Comparison of ENCODE assay signal across 18 cellular contexts in genomic region chr3:111359261-111360030, GRCh38.
DNase-seq lines count a peak whose midpoint lies in the region; ATAC-seq and TF ChIP-seq lines count a peak whose summit lies in the region.
"Had no signal": no experiment of that assay in that cellular context is flagged by ENCODE, and none has a peak within 500 bp of the region (broad histone marks: within the 10 kb centered on the region; RNA-seq: fewer than 3 reads in every experiment).

No MANE protein-coding gene starts in this region.

- no peaks in the 10 kb centered on the region for H3K27me3 Mint-ChIP-seq in activated naive CD8-positive, alpha-beta T cell treated with anti-CD3 and anti-CD28 coated beads, Interleukin-2, amount 50 U/mL, for 24 hours
- no peaks in the 10 kb centered on the region for H3K27me3 Mint-ChIP-seq in activated naive CD8-positive, alpha-beta T cell treated with anti-CD3 and anti-CD28 coated beads for 36 hours
- H3K27me3 Mint-ChIP-seq in GM23338 (ENCODE audit: insufficient read depth, low read depth, poor library complexity) = no peaks in the 10 kb centered on the region
- no peaks in the 10 kb centered on the region for H3K27me3 Mint-ChIP-seq in mesothelial cell of epicardium (ENCODE audit: low read depth)
- H3K27me3 Mint-ChIP-seq: B cell; CD4-positive, CD25-positive, alpha-beta regulatory T cell had no signal

- CTCF ChIA-PET in SK-N-SH (lab: Yijun Ruan, JAX) = interaction anchor here (1.2 kb wide), 1 partner anchor 9 kb away, joined by 4 read pairs; no protein-coding TSS in a partner anchor

- 44% methylated on average over 4 of the region's 4 CpGs for WGBS in SK-N-SH (ENCODE audit: low lambda C conversion rate)

- H2AFZ ChIP-seq in GM23338 = 0 out of 2 replicates have a peak overlapping the region, but pooled peaks have one; percentile 25
- no peak overlapping the region for H2AFZ ChIP-seq in SK-N-SH (ENCODE audit: low read depth)
- H2AFZ ChIP-seq: GM23248 had no signal

- no peak for TF ChIP-seq RAD21 in SK-N-SH (IDR thresholded peaks at IDR 0.05; ENCODE audit: low read length)

- no peak for TF ChIP-seq EP300 in SK-N-SH (IDR thresholded peaks at IDR 0.05; ENCODE audit: borderline replicate concordance in 1 of 2, low read depth in 1 of 2, low read length in 1 of 2)

- H3K4me3 ChIP-seq in GM23338 (no peak overlapping the region), SK-N-SH (ENCODE audit: low read depth in 2 of 2, low read length in 1 of 2) (no peak overlapping the region)
- H3K4me3 ChIP-seq: BLaER1, GM23248 had no signal

- H4K20me1 ChIP-seq in GM23338 (replicated peaks; ENCODE audit: insufficient read depth) (no peaks in the 10 kb centered on the region), SK-N-SH (ENCODE audit: insufficient read depth) (no peaks in the 10 kb centered on the region)
- H4K20me1 ChIP-seq: BLaER1 had no signal

- no peak for TF ChIP-seq CTCF in GM23338 (conservative IDR thresholded peaks at IDR 0.05; ENCODE audit: low read depth in 2 of 2)
- no peak for TF ChIP-seq CTCF in mesothelial cell of epicardium (IDR thresholded peaks at IDR 0.05; ENCODE audit: unreplicated experiment)
- no peak for TF ChIP-seq CTCF in SK-N-SH (IDR thresholded peaks at IDR 0.05)

- peak overlapping the region; percentile 11 for H3K27ac Mint-ChIP-seq in activated naive CD8-positive, alpha-beta T cell treated with anti-CD3 and anti-CD28 coated beads, Interleukin-2, amount 50 U/mL, for 24 hours
- no peak overlapping the region for H3K27ac Mint-ChIP-seq in activated naive CD8-positive, alpha-beta T cell treated with anti-CD3 and anti-CD28 coated beads for 36 hours
- H3K27ac Mint-ChIP-seq in GM23338 = no peak overlapping the region
- H3K27ac Mint-ChIP-seq in mesothelial cell of epicardium = no peak overlapping the region
- H3K27ac Mint-ChIP-seq: B cell; CD8-positive, alpha-beta T cell; HFFc6 had no signal

- H3K27me3 ChIP-seq in GM23338 (ENCODE audit: insufficient read depth) (no peaks in the 10 kb centered on the region), SK-N-SH (ENCODE audit: insufficient read depth) (no peaks in the 10 kb centered on the region)
- H3K27me3 ChIP-seq: BLaER1 had no signal

- H3K9ac ChIP-seq in SK-N-SH = no peak overlapping the region
- H3K9ac ChIP-seq: BLaER1, GM23248 had no signal

- peaks cover 14% of the 10 kb centered on the region for H3K4me1 ChIP-seq in GM23338 (ENCODE audit: insufficient read depth)
- no peaks in the 10 kb centered on the region for H3K4me1 ChIP-seq in SK-N-SH (ENCODE audit: control insufficient read depth in 1 of 2, insufficient read depth in 2 of 2, low read depth in 1 of 2, low read length in 1 of 2)
- H3K4me1 ChIP-seq: Caco-2 had no signal

- DNase-seq in activated naive CD8-positive, alpha-beta T cell treated with anti-CD3 and anti-CD28 coated beads, Interleukin-2, amount 50 U/mL, for 24 hours = no peak
- DNase-seq in activated naive CD8-positive, alpha-beta T cell treated with anti-CD3 and anti-CD28 coated beads for 36 hours = no peak
- DNase-seq in GM23338 (ENCODE audit: low spot score) (no peak), left lobe of liver (ENCODE audit: low spot score) (no peak), mesothelial cell of epicardium (ENCODE audit: low spot score in 2 of 2, unreplicated experiment in 2 of 2) (no peak), SK-N-SH (no peak)
- DNase-seq: Caco-2; CD4-positive, CD25-positive, alpha-beta regulatory T cell; CD8-positive, alpha-beta T cell; DMS153; DND-41; GM23248; H9; HFFc6 had no signal

- H3K79me2 ChIP-seq in GM23338 (replicated peaks; ENCODE audit: insufficient read depth) = no peaks in the 10 kb centered on the region
- no peaks in the 10 kb centered on the region for H3K79me2 ChIP-seq in SK-N-SH (ENCODE audit: insufficient read depth)

- peaks cover 2% of the 10 kb centered on the region for H3K4me1 Mint-ChIP-seq in activated naive CD8-positive, alpha-beta T cell treated with anti-CD3 and anti-CD28 coated beads, Interleukin-2, amount 50 U/mL, for 24 hours
- no peaks in the 10 kb centered on the region for H3K4me1 Mint-ChIP-seq in activated naive CD8-positive, alpha-beta T cell treated with anti-CD3 and anti-CD28 coated beads for 36 hours
- peaks cover 16% of the 10 kb centered on the region for H3K4me1 Mint-ChIP-seq in GM23338
- H3K4me1 Mint-ChIP-seq in mesothelial cell of epicardium = peaks cover 9% of the 10 kb centered on the region
- H3K4me1 Mint-ChIP-seq: B cell; CD4-positive, CD25-positive, alpha-beta regulatory T cell had no signal

- H3K36me3 ChIP-seq in GM23338 (ENCODE audit: insufficient read depth) (no peaks in the 10 kb centered on the region), SK-N-SH (replicated peaks in 1 of 2; ENCODE audit: control insufficient read depth in 1 of 2, insufficient read depth in 2 of 2, low read length in 1 of 2) (no peaks in the 10 kb centered on the region)
- H3K36me3 ChIP-seq: BLaER1 had no signal

- H3K9me3 Mint-ChIP-seq in activated naive CD8-positive, alpha-beta T cell treated with anti-CD3 and anti-CD28 coated beads, Interleukin-2, amount 50 U/mL, for 24 hours = no peaks in the 10 kb centered on the region
- H3K9me3 Mint-ChIP-seq in activated naive CD8-positive, alpha-beta T cell treated with anti-CD3 and anti-CD28 coated beads for 36 hours = peaks cover 2% of the 10 kb centered on the region
- H3K9me3 Mint-ChIP-seq in GM23338 (peaks cover 19% of the 10 kb centered on the region), mesothelial cell of epicardium (peaks cover 30% of the 10 kb centered on the region)
- H3K9me3 Mint-ChIP-seq: HFFc6 had no signal

- ATAC-seq in activated naive CD8-positive, alpha-beta T cell treated with anti-CD3 and anti-CD28 coated beads, Interleukin-2, amount 50 U/mL, for 24 hours = no peak
- ATAC-seq in GM23338 (no peak), left lobe of liver (peak; percentile 32)
- ATAC-seq: CD8-positive, alpha-beta T cell had no signal

- H3K4me3 Mint-ChIP-seq in activated naive CD8-positive, alpha-beta T cell treated with anti-CD3 and anti-CD28 coated beads, Interleukin-2, amount 50 U/mL, for 24 hours = no peak overlapping the region
- H3K4me3 Mint-ChIP-seq in activated naive CD8-positive, alpha-beta T cell treated with anti-CD3 and anti-CD28 coated beads for 36 hours = no peak overlapping the region
- H3K4me3 Mint-ChIP-seq in GM23338 (no peak overlapping the region), mesothelial cell of epicardium (no peak overlapping the region)
- H3K4me3 Mint-ChIP-seq: B cell; CD4-positive, CD25-positive, alpha-beta regulatory T cell; CD8-positive, alpha-beta T cell; H9; HFFc6 had no signal

- H3K36me3 Mint-ChIP-seq in activated naive CD8-positive, alpha-beta T cell treated with anti-CD3 and anti-CD28 coated beads, Interleukin-2, amount 50 U/mL, for 24 hours (ENCODE audit: low read depth) = no peaks in the 10 kb centered on the region
- no peaks in the 10 kb centered on the region for H3K36me3 Mint-ChIP-seq in activated naive CD8-positive, alpha-beta T cell treated with anti-CD3 and anti-CD28 coated beads for 36 hours
- H3K36me3 Mint-ChIP-seq in GM23338 (ENCODE audit: low read depth) (peaks cover 10% of the 10 kb centered on the region), mesothelial cell of epicardium (peaks cover 3% of the 10 kb centered on the region)
- H3K36me3 Mint-ChIP-seq: CD4-positive, CD25-positive, alpha-beta regulatory T cell; CD8-positive, alpha-beta T cell had no signal

- H3K27ac ChIP-seq in GM23338 (ENCODE audit: low read depth) (no peak overlapping the region), SK-N-SH (ENCODE audit: low read depth in 2 of 2, low read length in 1 of 2) (no peak overlapping the region)
- H3K27ac ChIP-seq: 22Rv1, BLaER1, C4-2B, GM23248 had no signal

- POLR2A ChIA-PET in SK-N-SH (lab: Yijun Ruan, JAX) = no interaction called here

- H3F3A ChIP-seq in GM23338 (replicated peaks; ENCODE audit: low read depth) = no peaks in the 10 kb centered on the region
- no peaks in the 10 kb centered on the region for H3F3A ChIP-seq in SK-N-SH (replicated peaks; ENCODE audit: insufficient read depth)

- H3K9me2 ChIP-seq in GM23338 (ENCODE audit: insufficient read depth) = peaks cover 23% of the 10 kb centered on the region; the same call in 1 of the 2 replicates
- H3K9me2 ChIP-seq in SK-N-SH = no peaks in the 10 kb centered on the region

- H3K4me2 ChIP-seq in GM23338 (no peak overlapping the region), SK-N-SH (no peak overlapping the region)
- H3K4me2 ChIP-seq: BLaER1 had no signal

- no peaks in the 10 kb centered on the region for H3K9me3 ChIP-seq in SK-N-SH
- H3K9me3 ChIP-seq: Caco-2 had no signal

TF ChIP-seq in GM23338, 12 proteins besides CTCF, POLR2A, EP300 and RAD21 (continues in another document):
- no peak for TF ChIP-seq CREB1 (CRISPR knock-in tag; IDR thresholded peaks at IDR 0.05; ENCODE audit: low read depth)
- TF ChIP-seq EZH2phosphoT487 (IDR thresholded peaks at IDR 0.05; ENCODE audit: unreplicated experiment) = no peak
- TF ChIP-seq ETS1 (IDR thresholded peaks at IDR 0.05) = no peak

TF ChIP-seq in SK-N-SH, 30 proteins besides CTCF, POLR2A, EP300 and RAD21:
- TF ChIP-seq RFX5 (IDR thresholded peaks at IDR 0.05; ENCODE audit: low read length) = no peak
